1 cellular context compared by ENCODE assay signal in the genomic region with DNA sequence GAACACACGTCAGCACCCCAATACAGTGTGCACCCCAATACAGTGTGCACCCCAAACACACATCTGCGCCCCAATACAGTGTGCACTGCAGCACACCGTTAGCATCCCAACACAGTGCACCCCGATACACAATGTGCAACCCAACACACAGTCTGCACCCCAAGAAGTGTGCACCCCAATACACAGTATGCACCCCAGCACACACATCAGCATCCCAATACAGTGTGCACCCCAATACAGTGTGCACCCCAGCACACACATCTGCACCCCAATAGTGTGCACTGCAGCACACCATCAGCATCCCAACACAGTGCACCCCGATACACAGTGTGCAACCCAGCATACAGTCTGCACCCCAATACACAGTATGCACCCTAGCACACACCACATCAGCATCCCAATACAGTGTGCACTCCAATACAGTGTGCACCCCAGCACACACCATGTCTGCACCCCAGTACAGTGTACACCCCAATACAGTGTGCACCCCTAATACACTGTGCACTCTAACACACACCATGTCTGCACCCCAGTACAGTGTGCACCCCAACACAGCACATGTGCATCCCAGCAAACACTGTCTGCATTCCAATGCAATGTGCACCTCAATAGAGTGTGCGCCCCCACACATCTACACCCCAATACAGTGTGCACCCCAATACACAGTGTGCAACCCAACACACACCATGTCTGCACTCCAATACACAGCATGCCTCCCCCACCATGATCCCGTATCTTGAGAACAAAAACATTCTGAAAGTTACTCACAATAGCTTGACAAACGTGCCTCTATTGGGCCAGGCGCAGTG.
A peak's percentile ranks its signal among the peaks of the same experiment; 100 is the strongest.
TF ChIP-seq lines count a peak whose summit lies in the region.

No MANE protein-coding gene starts in this region.

TF ChIP-seq in GM12878, 131 proteins besides CTCF, POLR2A, EP300 and RAD21 (continued from another document):
- TF ChIP-seq ZNF24 (IDR thresholded peaks at IDR 0.05) (no peak), JUNB (IDR thresholded peaks at IDR 0.05) (no peak), RB1 (IDR thresholded peaks at IDR 0.05; ENCODE audit: borderline replicate concordance) (no peak), HDGF (IDR thresholded peaks at IDR 0.05) (no peak), ETV6 (conservative IDR thresholded peaks at IDR 0.05 in 1 of 2, IDR thresholded peaks at IDR 0.05 in 1 of 2; ENCODE audit: borderline replicate concordance in 1 of 2, low read depth in 1 of 2) (no peak), SUZ12 (IDR thresholded peaks at IDR 0.05; ENCODE audit: unreplicated experiment) (no peak), PAX5 (IDR thresholded peaks at IDR 0.05; ENCODE audit: borderline replicate concordance, low read depth, low read length) (peak; percentile 75; the same call in 1 of the 2 replicates), IKZF2 (IDR thresholded peaks at IDR 0.05) (no peak), MYB (IDR thresholded peaks at IDR 0.05; ENCODE audit: borderline replicate concordance, low read depth, low read length) (no peak), TCF12 (IDR thresholded peaks at IDR 0.05; ENCODE audit: low read depth, low read length) (no peak), SUPT20H (IDR thresholded peaks at IDR 0.05; ENCODE audit: borderline replicate concordance, control insufficient read depth, low read depth, low read length) (no peak), PAX8 (IDR thresholded peaks at IDR 0.05) (no peak), FOS (IDR thresholded peaks at IDR 0.05; ENCODE audit: borderline replicate concordance, extremely low read depth, insufficient read length) (peak; percentile 1)
- TF ChIP-seq, protein P1, sequence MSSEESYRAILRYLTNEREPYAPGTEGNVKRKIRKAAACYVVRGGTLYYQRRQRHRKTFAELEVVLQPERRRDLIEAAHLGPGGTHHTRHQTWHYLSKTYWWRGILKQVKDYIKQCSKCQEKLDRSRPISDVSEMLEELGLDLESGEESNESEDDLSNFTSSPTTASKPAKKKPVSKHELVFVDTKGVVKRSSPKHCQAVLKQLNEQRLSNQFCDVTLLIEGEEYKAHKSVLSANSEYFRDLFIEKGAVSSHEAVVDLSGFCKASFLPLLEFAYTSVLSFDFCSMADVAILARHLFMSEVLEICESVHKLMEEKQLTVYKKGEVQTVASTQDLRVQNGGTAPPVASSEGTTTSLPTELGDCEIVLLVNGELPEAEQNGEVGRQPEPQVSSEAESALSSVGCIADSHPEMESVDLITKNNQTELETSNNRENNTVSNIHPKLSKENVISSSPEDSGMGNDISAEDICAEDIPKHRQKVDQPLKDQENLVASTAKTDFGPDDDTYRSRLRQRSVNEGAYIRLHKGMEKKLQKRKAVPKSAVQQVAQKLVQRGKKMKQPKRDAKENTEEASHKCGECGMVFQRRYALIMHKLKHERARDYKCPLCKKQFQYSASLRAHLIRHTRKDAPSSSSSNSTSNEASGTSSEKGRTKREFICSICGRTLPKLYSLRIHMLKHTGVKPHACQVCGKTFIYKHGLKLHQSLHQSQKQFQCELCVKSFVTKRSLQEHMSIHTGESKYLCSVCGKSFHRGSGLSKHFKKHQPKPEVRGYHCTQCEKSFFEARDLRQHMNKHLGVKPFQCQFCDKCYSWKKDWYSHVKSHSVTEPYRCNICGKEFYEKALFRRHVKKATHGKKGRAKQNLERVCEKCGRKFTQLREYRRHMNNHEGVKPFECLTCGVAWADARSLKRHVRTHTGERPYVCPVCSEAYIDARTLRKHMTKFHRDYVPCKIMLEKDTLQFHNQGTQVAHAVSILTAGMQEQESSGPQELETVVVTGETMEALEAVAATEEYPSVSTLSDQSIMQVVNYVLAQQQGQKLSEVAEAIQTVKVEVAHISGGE (CRISPR knock-in tag; IDR thresholded peaks at IDR 0.05) = no peak
- TF ChIP-seq, protein P2, sequence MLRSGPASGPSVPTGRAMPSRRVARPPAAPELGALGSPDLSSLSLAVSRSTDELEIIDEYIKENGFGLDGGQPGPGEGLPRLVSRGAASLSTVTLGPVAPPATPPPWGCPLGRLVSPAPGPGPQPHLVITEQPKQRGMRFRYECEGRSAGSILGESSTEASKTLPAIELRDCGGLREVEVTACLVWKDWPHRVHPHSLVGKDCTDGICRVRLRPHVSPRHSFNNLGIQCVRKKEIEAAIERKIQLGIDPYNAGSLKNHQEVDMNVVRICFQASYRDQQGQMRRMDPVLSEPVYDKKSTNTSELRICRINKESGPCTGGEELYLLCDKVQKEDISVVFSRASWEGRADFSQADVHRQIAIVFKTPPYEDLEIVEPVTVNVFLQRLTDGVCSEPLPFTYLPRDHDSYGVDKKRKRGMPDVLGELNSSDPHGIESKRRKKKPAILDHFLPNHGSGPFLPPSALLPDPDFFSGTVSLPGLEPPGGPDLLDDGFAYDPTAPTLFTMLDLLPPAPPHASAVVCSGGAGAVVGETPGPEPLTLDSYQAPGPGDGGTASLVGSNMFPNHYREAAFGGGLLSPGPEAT (IDR thresholded peaks at IDR 0.05; ENCODE audit: low read depth) = no peak
- TF ChIP-seq, protein P3, sequence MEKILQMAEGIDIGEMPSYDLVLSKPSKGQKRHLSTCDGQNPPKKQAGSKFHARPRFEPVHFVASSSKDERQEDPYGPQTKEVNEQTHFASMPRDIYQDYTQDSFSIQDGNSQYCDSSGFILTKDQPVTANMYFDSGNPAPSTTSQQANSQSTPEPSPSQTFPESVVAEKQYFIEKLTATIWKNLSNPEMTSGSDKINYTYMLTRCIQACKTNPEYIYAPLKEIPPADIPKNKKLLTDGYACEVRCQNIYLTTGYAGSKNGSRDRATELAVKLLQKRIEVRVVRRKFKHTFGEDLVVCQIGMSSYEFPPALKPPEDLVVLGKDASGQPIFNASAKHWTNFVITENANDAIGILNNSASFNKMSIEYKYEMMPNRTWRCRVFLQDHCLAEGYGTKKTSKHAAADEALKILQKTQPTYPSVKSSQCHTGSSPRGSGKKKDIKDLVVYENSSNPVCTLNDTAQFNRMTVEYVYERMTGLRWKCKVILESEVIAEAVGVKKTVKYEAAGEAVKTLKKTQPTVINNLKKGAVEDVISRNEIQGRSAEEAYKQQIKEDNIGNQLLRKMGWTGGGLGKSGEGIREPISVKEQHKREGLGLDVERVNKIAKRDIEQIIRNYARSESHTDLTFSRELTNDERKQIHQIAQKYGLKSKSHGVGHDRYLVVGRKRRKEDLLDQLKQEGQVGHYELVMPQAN (conservative IDR thresholded peaks at IDR 0.05) = 0 out of 2 replicates have a peak, but pooled peaks have one; percentile 4
- TF ChIP-seq, protein P4, sequence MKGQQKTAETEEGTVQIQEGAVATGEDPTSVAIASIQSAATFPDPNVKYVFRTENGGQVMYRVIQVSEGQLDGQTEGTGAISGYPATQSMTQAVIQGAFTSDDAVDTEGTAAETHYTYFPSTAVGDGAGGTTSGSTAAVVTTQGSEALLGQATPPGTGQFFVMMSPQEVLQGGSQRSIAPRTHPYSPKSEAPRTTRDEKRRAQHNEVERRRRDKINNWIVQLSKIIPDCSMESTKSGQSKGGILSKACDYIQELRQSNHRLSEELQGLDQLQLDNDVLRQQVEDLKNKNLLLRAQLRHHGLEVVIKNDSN (IDR thresholded peaks at IDR 0.05; ENCODE audit: borderline replicate concordance, extremely low read length, insufficient read depth, low read depth, low read length) = no peak
- TF ChIP-seq, protein P5, sequence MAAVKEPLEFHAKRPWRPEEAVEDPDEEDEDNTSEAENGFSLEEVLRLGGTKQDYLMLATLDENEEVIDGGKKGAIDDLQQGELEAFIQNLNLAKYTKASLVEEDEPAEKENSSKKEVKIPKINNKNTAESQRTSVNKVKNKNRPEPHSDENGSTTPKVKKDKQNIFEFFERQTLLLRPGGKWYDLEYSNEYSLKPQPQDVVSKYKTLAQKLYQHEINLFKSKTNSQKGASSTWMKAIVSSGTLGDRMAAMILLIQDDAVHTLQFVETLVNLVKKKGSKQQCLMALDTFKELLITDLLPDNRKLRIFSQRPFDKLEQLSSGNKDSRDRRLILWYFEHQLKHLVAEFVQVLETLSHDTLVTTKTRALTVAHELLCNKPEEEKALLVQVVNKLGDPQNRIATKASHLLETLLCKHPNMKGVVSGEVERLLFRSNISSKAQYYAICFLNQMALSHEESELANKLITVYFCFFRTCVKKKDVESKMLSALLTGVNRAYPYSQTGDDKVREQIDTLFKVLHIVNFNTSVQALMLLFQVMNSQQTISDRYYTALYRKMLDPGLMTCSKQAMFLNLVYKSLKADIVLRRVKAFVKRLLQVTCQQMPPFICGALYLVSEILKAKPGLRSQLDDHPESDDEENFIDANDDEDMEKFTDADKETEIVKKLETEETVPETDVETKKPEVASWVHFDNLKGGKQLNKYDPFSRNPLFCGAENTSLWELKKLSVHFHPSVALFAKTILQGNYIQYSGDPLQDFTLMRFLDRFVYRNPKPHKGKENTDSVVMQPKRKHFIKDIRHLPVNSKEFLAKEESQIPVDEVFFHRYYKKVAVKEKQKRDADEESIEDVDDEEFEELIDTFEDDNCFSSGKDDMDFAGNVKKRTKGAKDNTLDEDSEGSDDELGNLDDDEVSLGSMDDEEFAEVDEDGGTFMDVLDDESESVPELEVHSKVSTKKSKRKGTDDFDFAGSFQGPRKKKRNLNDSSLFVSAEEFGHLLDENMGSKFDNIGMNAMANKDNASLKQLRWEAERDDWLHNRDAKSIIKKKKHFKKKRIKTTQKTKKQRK (IDR thresholded peaks at IDR 0.05; ENCODE audit: low read depth, low read length) = no peak
